13 cellular contexts compared by ENCODE assay signal in the genomic region with DNA sequence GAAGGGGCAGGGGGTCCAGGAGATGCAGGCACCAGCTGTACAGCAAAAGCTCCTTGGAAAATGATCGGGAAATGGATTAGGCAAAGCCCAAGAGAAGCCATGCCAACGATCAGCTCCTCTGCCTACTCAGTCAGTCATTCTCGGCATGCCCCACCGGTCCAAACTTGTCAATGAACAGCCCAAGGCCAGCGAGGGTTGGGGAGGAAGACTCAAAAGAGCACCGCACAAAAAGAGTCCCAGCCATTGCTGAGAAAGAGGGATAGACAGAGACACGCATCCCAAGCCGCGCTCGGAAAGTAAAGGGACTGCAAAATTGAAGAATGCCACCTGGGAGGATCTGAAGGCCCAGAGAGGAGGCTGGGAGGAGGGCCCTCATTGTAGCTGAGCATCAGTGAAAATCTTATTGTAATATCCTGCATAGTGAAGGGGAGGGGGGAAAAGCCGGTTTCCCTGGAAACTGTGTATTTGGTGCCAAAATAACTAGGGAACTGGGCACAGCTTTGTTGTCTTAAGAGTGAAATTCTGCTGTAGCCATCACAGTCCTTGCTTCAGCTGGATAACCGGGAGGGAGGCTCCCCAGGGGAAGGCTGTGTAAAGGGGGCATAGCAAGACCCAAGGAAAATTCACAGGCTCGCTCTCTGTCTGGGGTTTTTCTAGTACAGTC. TPM values are rescaled to one million over a fixed set of nuclear protein-coding genes. Genes with fewer than 3 reads are reported as not detected.
DNase-seq lines count a peak whose midpoint lies in the region; ATAC-seq and TF ChIP-seq lines count a peak whose summit lies in the region.
"Had no signal": no experiment of that assay in that cellular context is flagged by ENCODE, and none has a peak within 500 bp of the region (broad histone marks: within the 10 kb centered on the region; RNA-seq: fewer than 3 reads in every experiment).

No MANE protein-coding gene starts in this region.

- H3K27ac Mint-ChIP-seq in endodermal cell, result peak overlapping the region; percentile 98
- H3K27ac Mint-ChIP-seq in neural progenitor cell, result peak overlapping the region; percentile 100

- peak overlapping the region; percentile 99 for H3K4me2 ChIP-seq in neural progenitor cell

- no peak for TF ChIP-seq CTCF in AG10803 (conservative IDR thresholded peaks at IDR 0.05; ENCODE audit: low read length)
- no peak for TF ChIP-seq CTCF in endodermal cell (conservative IDR thresholded peaks at IDR 0.05)
- no peak for TF ChIP-seq CTCF in neural progenitor cell (IDR thresholded peaks at IDR 0.05)
- TF ChIP-seq CTCF in GM10266 (IDR thresholded peaks at IDR 0.05; ENCODE audit: control insufficient read depth, insufficient read depth, low read depth, missing control alignments), result no peak

- WGBS in endodermal cell (ENCODE audit: insufficient coverage in 1 of 2, insufficient read length in 1 of 2), 2 experiments, result 53 to 73% methylated on average over 11 to 13 of the region's 13 CpGs

- H3F3A ChIP-seq in neural progenitor cell (ENCODE audit: low read depth), result peaks cover 58% of the 10 kb centered on the region

- H3K27me3 Mint-ChIP-seq in endodermal cell (ENCODE audit: insufficient read depth), result no peaks in the 10 kb centered on the region
- H3K27me3 Mint-ChIP-seq in neural progenitor cell (ENCODE audit: insufficient read depth, low read depth), result peaks cover 7% of the 10 kb centered on the region

- no peaks in the 10 kb centered on the region for H3K9me3 Mint-ChIP-seq in endodermal cell
- H3K9me3 Mint-ChIP-seq in neural progenitor cell, result no peaks in the 10 kb centered on the region
- H3K9me3 Mint-ChIP-seq: activated T-cell treated with anti-CD3 and anti-CD28 coated beads, Interleukin-2, amount 50 U/mL, for 4 hours had no signal

- H3K4me1 ChIP-seq in endodermal cell (ENCODE audit: control insufficient read depth, insufficient read depth, low read length) (peaks cover 9% of the 10 kb centered on the region), neural progenitor cell (peaks cover 30% of the 10 kb centered on the region)

- peaks cover 30% of the 10 kb centered on the region for H3K4me1 Mint-ChIP-seq in endodermal cell
- H3K4me1 Mint-ChIP-seq in neural progenitor cell, result peaks cover 42% of the 10 kb centered on the region

- no peaks in the 10 kb centered on the region for H3K9me3 ChIP-seq in endodermal cell (ENCODE audit: control insufficient read depth, low read length)
- no peaks in the 10 kb centered on the region for H3K9me3 ChIP-seq in neural progenitor cell (ENCODE audit: low read depth)
- H3K9me3 ChIP-seq: colonic mucosa had no signal

- H2AFZ ChIP-seq in neural progenitor cell (replicated peaks), result no peak overlapping the region

- H3K9ac ChIP-seq in endodermal cell (ENCODE audit: extremely low read depth, low read length, poor library complexity, severe bottlenecking) (peak overlapping the region; percentile 97), neural progenitor cell (peak overlapping the region; percentile 44)

- DNase-seq in AG10803 (ENCODE audit: low read depth) (peak; percentile 34), M059J (ENCODE audit: low read depth) (peak; percentile 19), endodermal cell (no peak), neural progenitor cell (ENCODE audit: low spot score) (peak; percentile 49), SIG-M5 treated with dmso at 0.1 percent for 504 hours (lab: John Stamatoyannopoulos, UW; ENCODE audit: unreplicated experiment) (no peak), GM10266 (ENCODE audit: extremely low spot score) (no peak)
- DNase-seq: activated T-cell treated with anti-CD3 and anti-CD28 coated beads, Interleukin-2, amount 50 U/mL, for 4 hours; hippocampal formation; NCI-H1417 treated with DMSO at 0.1 percent for 48 hours; NK-92 treated with Interleukin-12 subunit alpha and Interleukin-12 subunit beta, amount 100 ng/mL, for 24 hours had no signal

- ATAC-seq in HG02642 (IDR thresholded peaks at IDR 0.05; ENCODE audit: poor library complexity, unreplicated experiment), result no peak
- ATAC-seq in GM19455 (IDR thresholded peaks at IDR 0.05; ENCODE audit: unreplicated experiment), result no peak
- ATAC-seq: activated T-cell treated with anti-CD3 and anti-CD28 coated beads, Interleukin-2, amount 50 U/mL, for 4 hours had no signal

- H3K27ac ChIP-seq in endodermal cell (ENCODE audit: low read depth, low read length) (peak overlapping the region; percentile 86), neural progenitor cell (peak overlapping the region; percentile 97)

- no peak overlapping the region for H3K4me3 ChIP-seq in AG10803 (ENCODE audit: low read length)
- H3K4me3 ChIP-seq in endodermal cell (ENCODE audit: low read length), result peak overlapping the region; percentile 85
- H3K4me3 ChIP-seq in neural progenitor cell, result peak overlapping the region; percentile 94
- H3K4me3 ChIP-seq: colonic mucosa had no signal

- H3K79me2 ChIP-seq in neural progenitor cell (ENCODE audit: low read depth), result peaks cover 94% of the 10 kb centered on the region

- peaks cover 35% of the 10 kb centered on the region for H4K20me1 ChIP-seq in neural progenitor cell (ENCODE audit: low read depth)

- H3K27me3 ChIP-seq in endodermal cell (ENCODE audit: control insufficient read depth, insufficient read depth, low read length, poor library complexity, severe bottlenecking) (no peaks in the 10 kb centered on the region), neural progenitor cell (no peaks in the 10 kb centered on the region)
- H3K27me3 ChIP-seq: colonic mucosa had no signal

- H3K4me3 Mint-ChIP-seq in endodermal cell (peak overlapping the region; percentile 72), neural progenitor cell (peak overlapping the region; percentile 87)

- H3K36me3 Mint-ChIP-seq in endodermal cell (ENCODE audit: low read depth) (peaks cover 48% of the 10 kb centered on the region), neural progenitor cell (peaks cover 17% of the 10 kb centered on the region)

- H3K36me3 ChIP-seq in endodermal cell (ENCODE audit: control insufficient read depth, insufficient read depth, low read length) (peaks cover 43% of the 10 kb centered on the region), neural progenitor cell (peaks cover 4% of the 10 kb centered on the region)
- H3K36me3 ChIP-seq: colonic mucosa had no signal

RNA-seq across cellular contexts. Expression of a gene that starts 4.7 kb away (rescaled TPM):
- 17.0 and 30.1 TPM in 2 replicates for total RNA-seq in M059J (2014; rRNA removed; shearing (Covaris generic))
- total RNA-seq in endodermal cell, result 100 to 1,000 TPM; 103 to 125 TPM
- polyA plus RNA-seq in endodermal cell (2013, experiment 1 of 2), result 64.7 TPM
- polyA plus RNA-seq in endodermal cell (2013, experiment 2 of 2), result 60.8 TPM
- 85.3 and 158 TPM in 2 replicates for total RNA-seq in neural progenitor cell (ENCODE audit: low replicate concordance)

RNA-seq across cellular contexts. Expression of a gene that starts 50.2 kb away (rescaled TPM):
- total RNA-seq in M059J (2014; rRNA removed; shearing (Covaris generic)), result 18.1 and 20.6 TPM in 2 replicates
- 10 to 100 TPM; 35.3 to 39.2 TPM for total RNA-seq in endodermal cell
- polyA plus RNA-seq in endodermal cell (2013, experiment 1 of 2), result 11.8 TPM
- polyA plus RNA-seq in endodermal cell (2013, experiment 2 of 2), result 11.2 TPM
- 8.0 and 10.6 TPM in 2 replicates for total RNA-seq in neural progenitor cell (ENCODE audit: low replicate concordance)

Comparison
In these comparisons a context has a peak if more than half of its experiments do, and no peak if none do; other contexts are left out.
1. DNase-seq: peak in AG10803 (single experiment), M059J (single experiment) and neural progenitor cell (single experiment); none in endodermal cell (single experiment), SIG-M5 treated with dmso at 0.1 percent for 504 hours (single experiment) and GM10266 (single experiment).